In the genomic region with DNA sequence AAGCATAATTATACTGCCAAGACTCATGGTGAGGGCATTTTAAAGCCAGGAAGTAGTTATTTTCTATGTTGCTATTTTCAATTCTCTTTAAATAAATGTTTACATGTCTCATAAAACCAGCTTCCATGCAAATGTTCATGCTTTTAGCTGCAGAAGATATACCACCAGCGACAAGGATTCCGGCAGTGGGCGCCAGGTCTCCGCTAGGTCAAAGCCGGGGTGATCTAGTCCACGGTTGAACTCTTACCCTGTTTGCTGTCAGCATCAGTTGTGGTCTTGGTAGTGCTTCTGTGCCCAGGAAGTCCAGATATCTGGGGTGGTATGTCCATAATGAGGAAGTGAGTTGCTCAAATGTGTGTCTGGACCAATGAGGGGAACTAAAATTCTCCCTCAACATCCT, we compare ENCODE assay signal across 27 cellular contexts.
"Had no signal": no experiment of that assay in that cellular context is flagged by ENCODE, and none has a peak within 500 bp of the region (broad histone marks: within the 10 kb centered on the region; RNA-seq: fewer than 3 reads in every experiment).

No MANE protein-coding gene starts in this region.

- H3K27ac Mint-ChIP-seq: activated naive CD4-positive, alpha-beta T cell treated with anti-CD3 and anti-CD28 coated beads for 36 hours; activated naive CD8-positive, alpha-beta T cell treated with anti-CD3 and anti-CD28 coated beads, Interleukin-2, amount 10 ng/mL, durations not matched to agents 7 days and 5 days; brain; naive thymus-derived CD4-positive, alpha-beta T cell; stimulated activated effector memory CD8-positive, alpha-beta T cell treated with anti-CD3 and anti-CD28 coated beads, Interleukin-12 subunit alpha, Interleukin-12 subunit beta, amount 100 ng/mL, for 72 hours; stimulated activated naive CD8-positive, alpha-beta T cell treated with anti-CD3 and anti-CD28 coated beads, Interleukin-15, Interleukin-2, amounts not matched to agents 100 ng/mL and 50 ng/mL, for 24 hours had no signal

- H3K36me3 ChIP-seq: ascending aorta, cardiac muscle cell, colonic mucosa, pancreas, sigmoid colon, upper lobe of left lung had no signal

- H3K4me3 Mint-ChIP-seq: activated naive CD4-positive, alpha-beta T cell treated with anti-CD3 and anti-CD28 coated beads for 36 hours; activated naive CD8-positive, alpha-beta T cell treated with anti-CD3 and anti-CD28 coated beads, Interleukin-2, amount 10 ng/mL, durations not matched to agents 7 days and 5 days; brain; naive thymus-derived CD4-positive, alpha-beta T cell; stimulated activated effector memory CD8-positive, alpha-beta T cell treated with anti-CD3 and anti-CD28 coated beads, Interleukin-12 subunit alpha, Interleukin-12 subunit beta, amount 100 ng/mL, for 72 hours; stimulated activated naive CD8-positive, alpha-beta T cell treated with anti-CD3 and anti-CD28 coated beads, Interleukin-15, Interleukin-2, amounts not matched to agents 100 ng/mL and 50 ng/mL, for 24 hours had no signal

- H3K4me1 ChIP-seq: ascending aorta, colonic mucosa, pancreas, psoas muscle, sigmoid colon had no signal

- H3K27ac ChIP-seq: ascending aorta, cardiac muscle cell, colonic mucosa, dorsolateral prefrontal cortex, pancreas, psoas muscle, sigmoid colon, VCaP had no signal

- DNase-seq: activated CD4-positive, alpha-beta T cell treated with anti-CD3 and anti-CD28 coated beads for 48 hours; activated CD4-positive, alpha-beta T cell treated with anti-CD3 and anti-CD28 coated beads, Interleukin-2, amount 50 U/mL, for 48 hours; activated CD8-positive, alpha-beta memory T cell treated with anti-CD3 and anti-CD28 coated beads for 24 hours; activated effector memory CD4-positive, alpha-beta T cell treated with Interleukin-2 at 50 U/mL for 16 hours; activated naive CD4-positive, alpha-beta T cell treated with anti-CD3 and anti-CD28 coated beads for 36 hours; activated naive CD8-positive, alpha-beta T cell treated with anti-CD3 and anti-CD28 coated beads, Interleukin-2, amount 10 ng/mL, durations not matched to agents 7 days and 5 days; cerebellar nuclear complex; colonic mucosa; effector memory CD4-positive, alpha-beta T cell; glutamatergic neuron; midbrain; naive thymus-derived CD4-positive, alpha-beta T cell; pancreas; psoas muscle; sigmoid colon; small intestine; stimulated activated CD4-positive, alpha-beta T cell treated with anti-CD3 and anti-CD28 coated beads, Interleukin-4, amount 100 ng/mL, for 24 hours; substantia nigra; T-helper 9 cell had no signal

- H3K4me1 Mint-ChIP-seq: activated naive CD8-positive, alpha-beta T cell treated with anti-CD3 and anti-CD28 coated beads, Interleukin-2, amount 10 ng/mL, durations not matched to agents 7 days and 5 days; brain had no signal

- H3K36me3 Mint-ChIP-seq: activated naive CD8-positive, alpha-beta T cell treated with anti-CD3 and anti-CD28 coated beads, Interleukin-2, amount 10 ng/mL, durations not matched to agents 7 days and 5 days; brain; stimulated activated effector memory CD8-positive, alpha-beta T cell treated with anti-CD3 and anti-CD28 coated beads, Interleukin-12 subunit alpha, Interleukin-12 subunit beta, amount 100 ng/mL, for 72 hours had no signal

- H3K27me3 ChIP-seq: ascending aorta, cardiac muscle cell, colonic mucosa, dorsolateral prefrontal cortex, upper lobe of left lung had no signal

- H3K27me3 Mint-ChIP-seq: activated naive CD8-positive, alpha-beta T cell treated with anti-CD3 and anti-CD28 coated beads, Interleukin-2, amount 10 ng/mL, durations not matched to agents 7 days and 5 days; naive thymus-derived CD4-positive, alpha-beta T cell; stimulated activated naive CD8-positive, alpha-beta T cell treated with anti-CD3 and anti-CD28 coated beads, Interleukin-15, Interleukin-2, amounts not matched to agents 100 ng/mL and 50 ng/mL, for 24 hours had no signal

- H3K9me3 ChIP-seq: ascending aorta, colonic mucosa, pancreas, psoas muscle, upper lobe of left lung had no signal

- H3K4me3 ChIP-seq: ascending aorta, cardiac muscle cell, colonic mucosa, dorsolateral prefrontal cortex, pancreas, psoas muscle, sigmoid colon, upper lobe of left lung had no signal

- ATAC-seq: naive thymus-derived CD4-positive, alpha-beta T cell; pancreas; psoas muscle; stimulated activated effector memory CD8-positive, alpha-beta T cell treated with anti-CD3 and anti-CD28 coated beads, Interleukin-12 subunit alpha, Interleukin-12 subunit beta, amount 100 ng/mL, for 72 hours had no signal
